In genomic region chr13:41384749-41385503, GRCh38 we compare ENCODE assay signal across 9 cellular contexts.
A peak's percentile ranks its signal among the peaks of the same experiment; 100 is the strongest.
DNase-seq lines count a peak whose midpoint lies in the region; ATAC-seq and TF ChIP-seq lines count a peak whose summit lies in the region.
"Had no signal": no experiment of that assay in that cellular context is flagged by ENCODE, and none has a peak within 500 bp of the region (broad histone marks: within the 10 kb centered on the region; RNA-seq: fewer than 3 reads in every experiment).

No MANE protein-coding gene starts in this region.

- H3K9me3 ChIP-seq in Loucy (ENCODE audit: insufficient read depth, low read depth, low read length), result no peaks in the 10 kb centered on the region

- peaks cover 4% of the 10 kb centered on the region for H3K4me1 ChIP-seq in Loucy (ENCODE audit: insufficient read depth, low read length, poor library complexity, severe bottlenecking)

- H3K36me3 ChIP-seq in Loucy (ENCODE audit: insufficient read depth, low read length), result no peaks in the 10 kb centered on the region

- peaks cover 10% of the 10 kb centered on the region for H3K27me3 Mint-ChIP-seq in nephron progenitor cell (ENCODE audit: low read depth, poor library complexity)

- H3K4me1 Mint-ChIP-seq in nephron progenitor cell, result peaks cover 11% of the 10 kb centered on the region

- H3K27ac Mint-ChIP-seq in nephron progenitor cell, result peak overlapping the region; percentile 47

- no peaks in the 10 kb centered on the region for H3K79me2 ChIP-seq in Loucy (ENCODE audit: insufficient read depth, low read length)

- H3K4me3 ChIP-seq in Loucy (ENCODE audit: low read length, poor library complexity, severe bottlenecking) (no peak overlapping the region), choroid plexus epithelial cell (ENCODE audit: low read depth, low read length) (no peak overlapping the region)

- H3K36me3 Mint-ChIP-seq in nephron progenitor cell (ENCODE audit: low read depth), result no peaks in the 10 kb centered on the region

- no peaks in the 10 kb centered on the region for H3K9me2 ChIP-seq in Loucy (replicated peaks; ENCODE audit: low read depth, low read length)

- H3K4me3 Mint-ChIP-seq in nephron progenitor cell, result no peak overlapping the region

- no peaks in the 10 kb centered on the region for H3F3A ChIP-seq in Loucy (ENCODE audit: low read depth)

- ATAC-seq in GM19467 (IDR thresholded peaks at IDR 0.05; ENCODE audit: unreplicated experiment), result no peak

- no peaks in the 10 kb centered on the region for H3K9me3 Mint-ChIP-seq in nephron progenitor cell

- no peak overlapping the region for H2AFZ ChIP-seq in Loucy (ENCODE audit: low read length)

- DNase-seq in ELF-1 (ENCODE audit: low read depth, low spot score) (peak; percentile 13), choroid plexus epithelial cell (ENCODE audit: low read depth) (peak; percentile 42), nephron progenitor cell (no peak), NCI-H2029 (lab: John Stamatoyannopoulos, UW) (no peak), NCI-H2227 treated with DMSO at 0.1 percent for 48 hours (lab: John Stamatoyannopoulos, UW) (no peak)
- no peak for DNase-seq in stimulated activated CD4-positive, alpha-beta T cell treated with anti-CD3 and anti-CD28 coated beads, Interleukin-4, amount 100 ng/mL, for 4 hours
- DNase-seq: stimulated activated CD8-positive, alpha-beta memory T cell treated with anti-CD3 and anti-CD28 coated beads, Interleukin-4, amount 100 ng/mL, for 48 hours had no signal

- no peaks in the 10 kb centered on the region for H4K20me1 ChIP-seq in Loucy (ENCODE audit: insufficient read depth, low read length, poor library complexity, severe bottlenecking)

- no peaks in the 10 kb centered on the region for H3K27me3 ChIP-seq in Loucy (ENCODE audit: insufficient read depth, low read length, poor library complexity, severe bottlenecking)

- no peak overlapping the region for H3K4me2 ChIP-seq in Loucy (ENCODE audit: low read depth, low read length, poor library complexity, severe bottlenecking)

- TF ChIP-seq CTCF in Loucy (conservative IDR thresholded peaks at IDR 0.05; ENCODE audit: low read length) (peak; percentile 63), choroid plexus epithelial cell (conservative IDR thresholded peaks at IDR 0.05; ENCODE audit: low read depth, low read length) (peak; percentile 53), nephron progenitor cell (IDR thresholded peaks at IDR 0.05) (no peak)

- no peak overlapping the region for H3K9ac ChIP-seq in Loucy (ENCODE audit: low read depth, low read length, poor library complexity, severe bottlenecking)

Comparison
In these comparisons a context has a peak if more than half of its experiments do, and no peak if none do; other contexts are left out.
1. DNase-seq: peak in ELF-1 (single experiment) and choroid plexus epithelial cell (single experiment); none in nephron progenitor cell (single experiment), stimulated activated CD4-positive, alpha-beta T cell treated with anti-CD3 and anti-CD28 coated beads, Interleukin-4, amount 100 ng/mL, for 4 hours (0 of 2), NCI-H2029 (single experiment) and NCI-H2227 treated with DMSO at 0.1 percent for 48 hours (single experiment).